ENCODE assay signal across 1 cellular context in genomic region chr3:46119709-46120498, GRCh38.
TF ChIP-seq lines count a peak whose summit lies in the region.

No MANE protein-coding gene starts in this region.

TF ChIP-seq in HEK293, 187 proteins besides CTCF, POLR2A, EP300 and RAD21 (continued from another document):
- no peak for TF ChIP-seq ZNF513 (tag by site-specific recombination; IDR thresholded peaks at IDR 0.05)
- no peak for TF ChIP-seq ZNF785 (tag by site-specific recombination; IDR thresholded peaks at IDR 0.05)
TF ChIP-seq in HEK293: peak in this region for 1.
